ENCODE assay signal across 20 cellular contexts in genomic region chr16:59865071-59865671, GRCh38.
DNase-seq lines count a peak whose midpoint lies in the region; TF ChIP-seq lines count a peak whose summit lies in the region.
"Had no signal": no experiment of that assay in that cellular context is flagged by ENCODE, and none has a peak within 500 bp of the region (broad histone marks: within the 10 kb centered on the region; RNA-seq: fewer than 3 reads in every experiment).

No MANE protein-coding gene starts in this region.

- no peak overlapping the region for H3K4me3 Mint-ChIP-seq in CD8-positive, alpha-beta memory T cell
- H3K4me3 Mint-ChIP-seq: CD8-positive, alpha-beta T cell had no signal

- H3K27me3 ChIP-seq in CD8-positive, alpha-beta memory T cell (ENCODE audit: insufficient read depth, low read length, poor library complexity, severe bottlenecking): no peaks in the 10 kb centered on the region
- H3K27me3 ChIP-seq: MG63 had no signal

- H3K9me3 Mint-ChIP-seq in CD8-positive, alpha-beta memory T cell: peaks cover 7 to 27% (median 19%) of the 10 kb centered on the region in 5 donors

- H3K27ac Mint-ChIP-seq in CD8-positive, alpha-beta memory T cell: no peak overlapping the region
- H3K27ac Mint-ChIP-seq: CD8-positive, alpha-beta T cell had no signal

- no peak overlapping the region for H3K4me3 ChIP-seq in skeletal muscle cell (ENCODE audit: low read depth, low read length)
- H3K4me3 ChIP-seq in CD8-positive, alpha-beta memory T cell (ENCODE audit: low read length): no peak overlapping the region
- H3K4me3 ChIP-seq: MG63 had no signal

- H3K27me3 Mint-ChIP-seq in CD8-positive, alpha-beta memory T cell: no peaks in the 10 kb centered on the region

- H3K4me1 Mint-ChIP-seq in CD8-positive, alpha-beta memory T cell: no peaks in the 10 kb centered on the region

- CTCF ChIA-PET in CD8-positive, alpha-beta memory T cell (lab: Charles Lee): no interaction called here

- no peak for TF ChIP-seq CTCF in AG09319 (IDR thresholded peaks at IDR 0.05; ENCODE audit: low read depth, low read length)

- POLR2A ChIA-PET in CD8-positive, alpha-beta memory T cell (lab: Charles Lee): no interaction called here

- no peak overlapping the region for H3K27ac ChIP-seq in CD8-positive, alpha-beta memory T cell (ENCODE audit: low read depth, low read length)
- H3K27ac ChIP-seq: C4-2B had no signal

- DNase-seq in AG09319 (ENCODE audit: extremely low read depth, low read depth): peak; percentile 48
- DNase-seq in EL: peak; percentile 68
- DNase-seq in fibroblast of peridontal ligament (ENCODE audit: extremely low read depth): peak; percentile 94
- DNase-seq in skeletal muscle cell (ENCODE audit: low read depth): peak; percentile 16
- no peak for DNase-seq in H4 (ENCODE audit: low spot score)
- DNase-seq in C1 segment of cervical spinal cord (lab: John Stamatoyannopoulos, UW): no peak
- no peak for DNase-seq in CD8-positive, alpha-beta memory T cell
- DNase-seq: AML-193; CD8-positive, alpha-beta T cell; DMS 273 treated with DMSO at 0.1 percent for 48 hours; DMS79; KBM-7; MG63; NCI-H1105 treated with DMSO at 0.1 percent for 48 hours; NCI-H146; NCI-H1930; NCI-H446; NCI-H524 treated with DMSO at 0.1 percent for 48 hours; NCI-H774 had no signal

- H3K36me3 ChIP-seq in CD8-positive, alpha-beta memory T cell (ENCODE audit: insufficient read depth, low read length): no peaks in the 10 kb centered on the region
- H3K36me3 ChIP-seq: MG63 had no signal

- no peaks in the 10 kb centered on the region for H3K36me3 Mint-ChIP-seq in CD8-positive, alpha-beta memory T cell
- H3K36me3 Mint-ChIP-seq: CD8-positive, alpha-beta T cell had no signal

- H3K9me3 ChIP-seq in CD8-positive, alpha-beta memory T cell (ENCODE audit: low read length): peaks cover 4% of the 10 kb centered on the region
- H3K9me3 ChIP-seq: MG63 had no signal

- no peaks in the 10 kb centered on the region for H3K4me1 ChIP-seq in CD8-positive, alpha-beta memory T cell (ENCODE audit: insufficient read depth, low read length)

Comparison
In these comparisons a context has a peak if more than half of its experiments do, and no peak if none do; other contexts are left out.
1. DNase-seq: peak in AG09319 (single experiment), EL (single experiment), fibroblast of peridontal ligament (single experiment) and skeletal muscle cell (single experiment); none in H4 (single experiment), C1 segment of cervical spinal cord (0 of 14) and CD8-positive, alpha-beta memory T cell (0 of 5).